ENCODE assay signal across 1 cellular context in the genomic region with DNA sequence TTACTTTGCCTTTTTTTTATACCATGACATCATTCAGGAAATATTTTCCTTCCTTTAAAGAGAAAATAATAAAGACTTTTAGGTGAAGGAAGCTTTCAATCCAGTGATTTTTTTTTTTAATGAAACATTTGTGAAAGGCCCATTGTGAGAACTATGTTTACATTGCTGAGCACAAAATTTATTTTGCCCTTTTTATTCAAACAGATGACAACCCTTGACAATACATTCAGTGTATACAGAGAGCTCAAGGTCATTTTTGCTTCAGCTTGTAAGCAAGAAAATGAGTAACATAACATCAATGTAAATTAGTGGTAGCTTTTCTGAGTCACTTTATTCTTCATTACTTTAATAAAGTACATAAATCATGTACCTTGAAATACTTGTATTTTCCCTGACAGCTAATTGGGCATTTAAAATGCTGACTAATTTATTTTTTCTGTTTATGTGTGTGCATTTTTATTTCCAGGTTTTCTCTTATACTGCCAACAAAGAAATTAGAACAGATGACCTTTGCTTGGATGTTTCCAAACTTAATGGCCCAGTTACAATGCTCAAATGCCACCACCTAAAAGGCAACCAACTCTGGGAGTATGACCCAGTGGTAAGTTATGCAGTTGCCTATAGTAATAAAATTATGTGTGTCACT.
TF ChIP-seq lines count a peak whose summit lies in the region.

No MANE protein-coding gene starts in this region.

TF ChIP-seq in HepG2, 621 proteins besides CTCF, POLR2A, EP300 and RAD21 (continued from another document and continues in another):
- TF ChIP-seq, protein P1, sequence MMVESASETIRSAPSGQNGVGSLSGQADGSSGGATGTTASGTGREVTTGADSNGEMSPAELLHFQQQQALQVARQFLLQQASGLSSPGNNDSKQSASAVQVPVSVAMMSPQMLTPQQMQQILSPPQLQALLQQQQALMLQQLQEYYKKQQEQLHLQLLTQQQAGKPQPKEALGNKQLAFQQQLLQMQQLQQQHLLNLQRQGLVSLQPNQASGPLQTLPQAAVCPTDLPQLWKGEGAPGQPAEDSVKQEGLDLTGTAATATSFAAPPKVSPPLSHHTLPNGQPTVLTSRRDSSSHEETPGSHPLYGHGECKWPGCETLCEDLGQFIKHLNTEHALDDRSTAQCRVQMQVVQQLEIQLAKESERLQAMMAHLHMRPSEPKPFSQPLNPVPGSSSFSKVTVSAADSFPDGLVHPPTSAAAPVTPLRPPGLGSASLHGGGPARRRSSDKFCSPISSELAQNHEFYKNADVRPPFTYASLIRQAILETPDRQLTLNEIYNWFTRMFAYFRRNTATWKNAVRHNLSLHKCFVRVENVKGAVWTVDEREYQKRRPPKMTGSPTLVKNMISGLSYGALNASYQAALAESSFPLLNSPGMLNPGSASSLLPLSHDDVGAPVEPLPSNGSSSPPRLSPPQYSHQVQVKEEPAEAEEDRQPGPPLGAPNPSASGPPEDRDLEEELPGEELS (CRISPR knock-in tag; IDR thresholded peaks at IDR 0.05) = peak; percentile 85
- TF ChIP-seq, protein P2, sequence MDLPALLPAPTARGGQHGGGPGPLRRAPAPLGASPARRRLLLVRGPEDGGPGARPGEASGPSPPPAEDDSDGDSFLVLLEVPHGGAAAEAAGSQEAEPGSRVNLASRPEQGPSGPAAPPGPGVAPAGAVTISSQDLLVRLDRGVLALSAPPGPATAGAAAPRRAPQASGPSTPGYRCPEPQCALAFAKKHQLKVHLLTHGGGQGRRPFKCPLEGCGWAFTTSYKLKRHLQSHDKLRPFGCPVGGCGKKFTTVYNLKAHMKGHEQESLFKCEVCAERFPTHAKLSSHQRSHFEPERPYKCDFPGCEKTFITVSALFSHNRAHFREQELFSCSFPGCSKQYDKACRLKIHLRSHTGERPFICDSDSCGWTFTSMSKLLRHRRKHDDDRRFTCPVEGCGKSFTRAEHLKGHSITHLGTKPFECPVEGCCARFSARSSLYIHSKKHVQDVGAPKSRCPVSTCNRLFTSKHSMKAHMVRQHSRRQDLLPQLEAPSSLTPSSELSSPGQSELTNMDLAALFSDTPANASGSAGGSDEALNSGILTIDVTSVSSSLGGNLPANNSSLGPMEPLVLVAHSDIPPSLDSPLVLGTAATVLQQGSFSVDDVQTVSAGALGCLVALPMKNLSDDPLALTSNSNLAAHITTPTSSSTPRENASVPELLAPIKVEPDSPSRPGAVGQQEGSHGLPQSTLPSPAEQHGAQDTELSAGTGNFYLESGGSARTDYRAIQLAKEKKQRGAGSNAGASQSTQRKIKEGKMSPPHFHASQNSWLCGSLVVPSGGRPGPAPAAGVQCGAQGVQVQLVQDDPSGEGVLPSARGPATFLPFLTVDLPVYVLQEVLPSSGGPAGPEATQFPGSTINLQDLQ (CRISPR knock-in tag; IDR thresholded peaks at IDR 0.05) = no peak
- TF ChIP-seq ASH2L (IDR thresholded peaks at IDR 0.05; ENCODE audit: insufficient read length, low read depth, low read length) (peak; percentile 75), PHF8 (CRISPR knock-in tag; IDR thresholded peaks at IDR 0.05) (no peak), ZNF616 (CRISPR knock-in tag; IDR thresholded peaks at IDR 0.05; ENCODE audit: low read depth) (no peak), MIXL1 (CRISPR knock-in tag; IDR thresholded peaks at IDR 0.05) (peak; percentile 46; the same call in 1 of the 2 replicates), MAF1 (CRISPR knock-in tag; IDR thresholded peaks at IDR 0.05; ENCODE audit: borderline replicate concordance) (no peak), ELF3 (CRISPR knock-in tag; IDR thresholded peaks at IDR 0.05) (peak; percentile 58; the same call in 1 of the 2 replicates), NFKBIZ (CRISPR knock-in tag; IDR thresholded peaks at IDR 0.05) (no peak), ZNF747 (CRISPR knock-in tag; IDR thresholded peaks at IDR 0.05; ENCODE audit: borderline replicate concordance) (no peak), NR2F6 (IDR thresholded peaks at IDR 0.05) (peak; percentile 56), NR2F6 (CRISPR knock-in tag; IDR thresholded peaks at IDR 0.05) (peak; percentile 58), RXRB (CRISPR knock-in tag; IDR thresholded peaks at IDR 0.05; ENCODE audit: borderline replicate concordance) (peak; percentile 48; the same call in 1 of the 2 replicates), HIVEP1 (CRISPR knock-in tag; IDR thresholded peaks at IDR 0.05) (no peak), FOXA3 (CRISPR knock-in tag; IDR thresholded peaks at IDR 0.05) (peak; percentile 91), DPF2 (CRISPR knock-in tag; IDR thresholded peaks at IDR 0.05; ENCODE audit: borderline replicate concordance, low read depth) (peak; percentile 36; the same call in 1 of the 2 replicates)
- TF ChIP-seq, protein P3, sequence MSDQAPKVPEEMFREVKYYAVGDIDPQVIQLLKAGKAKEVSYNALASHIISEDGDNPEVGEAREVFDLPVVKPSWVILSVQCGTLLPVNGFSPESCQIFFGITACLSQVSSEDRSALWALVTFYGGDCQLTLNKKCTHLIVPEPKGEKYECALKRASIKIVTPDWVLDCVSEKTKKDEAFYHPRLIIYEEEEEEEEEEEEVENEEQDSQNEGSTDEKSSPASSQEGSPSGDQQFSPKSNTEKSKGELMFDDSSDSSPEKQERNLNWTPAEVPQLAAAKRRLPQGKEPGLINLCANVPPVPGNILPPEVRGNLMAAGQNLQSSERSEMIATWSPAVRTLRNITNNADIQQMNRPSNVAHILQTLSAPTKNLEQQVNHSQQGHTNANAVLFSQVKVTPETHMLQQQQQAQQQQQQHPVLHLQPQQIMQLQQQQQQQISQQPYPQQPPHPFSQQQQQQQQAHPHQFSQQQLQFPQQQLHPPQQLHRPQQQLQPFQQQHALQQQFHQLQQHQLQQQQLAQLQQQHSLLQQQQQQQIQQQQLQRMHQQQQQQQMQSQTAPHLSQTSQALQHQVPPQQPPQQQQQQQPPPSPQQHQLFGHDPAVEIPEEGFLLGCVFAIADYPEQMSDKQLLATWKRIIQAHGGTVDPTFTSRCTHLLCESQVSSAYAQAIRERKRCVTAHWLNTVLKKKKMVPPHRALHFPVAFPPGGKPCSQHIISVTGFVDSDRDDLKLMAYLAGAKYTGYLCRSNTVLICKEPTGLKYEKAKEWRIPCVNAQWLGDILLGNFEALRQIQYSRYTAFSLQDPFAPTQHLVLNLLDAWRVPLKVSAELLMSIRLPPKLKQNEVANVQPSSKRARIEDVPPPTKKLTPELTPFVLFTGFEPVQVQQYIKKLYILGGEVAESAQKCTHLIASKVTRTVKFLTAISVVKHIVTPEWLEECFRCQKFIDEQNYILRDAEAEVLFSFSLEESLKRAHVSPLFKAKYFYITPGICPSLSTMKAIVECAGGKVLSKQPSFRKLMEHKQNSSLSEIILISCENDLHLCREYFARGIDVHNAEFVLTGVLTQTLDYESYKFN (CRISPR knock-in tag; conservative IDR thresholded peaks at IDR 0.05) = peak; percentile 81
- TF ChIP-seq, protein P4, sequence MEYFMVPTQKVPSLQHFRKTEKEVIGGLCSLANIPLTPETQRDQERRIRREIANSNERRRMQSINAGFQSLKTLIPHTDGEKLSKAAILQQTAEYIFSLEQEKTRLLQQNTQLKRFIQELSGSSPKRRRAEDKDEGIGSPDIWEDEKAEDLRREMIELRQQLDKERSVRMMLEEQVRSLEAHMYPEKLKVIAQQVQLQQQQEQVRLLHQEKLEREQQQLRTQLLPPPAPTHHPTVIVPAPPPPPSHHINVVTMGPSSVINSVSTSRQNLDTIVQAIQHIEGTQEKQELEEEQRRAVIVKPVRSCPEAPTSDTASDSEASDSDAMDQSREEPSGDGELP (IDR thresholded peaks at IDR 0.05; ENCODE audit: borderline replicate concordance, low read depth) = peak; percentile 46; the same call in 1 of the 2 replicates
- TF ChIP-seq, protein P5, sequence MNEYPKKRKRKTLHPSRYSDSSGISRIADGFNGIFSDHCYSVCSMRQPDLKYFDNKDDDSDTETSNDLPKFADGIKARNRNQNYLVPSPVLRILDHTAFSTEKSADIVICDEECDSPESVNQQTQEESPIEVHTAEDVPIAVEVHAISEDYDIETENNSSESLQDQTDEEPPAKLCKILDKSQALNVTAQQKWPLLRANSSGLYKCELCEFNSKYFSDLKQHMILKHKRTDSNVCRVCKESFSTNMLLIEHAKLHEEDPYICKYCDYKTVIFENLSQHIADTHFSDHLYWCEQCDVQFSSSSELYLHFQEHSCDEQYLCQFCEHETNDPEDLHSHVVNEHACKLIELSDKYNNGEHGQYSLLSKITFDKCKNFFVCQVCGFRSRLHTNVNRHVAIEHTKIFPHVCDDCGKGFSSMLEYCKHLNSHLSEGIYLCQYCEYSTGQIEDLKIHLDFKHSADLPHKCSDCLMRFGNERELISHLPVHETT (CRISPR knock-in tag; conservative IDR thresholded peaks at IDR 0.05) = no peak
- TF ChIP-seq, protein P6, sequence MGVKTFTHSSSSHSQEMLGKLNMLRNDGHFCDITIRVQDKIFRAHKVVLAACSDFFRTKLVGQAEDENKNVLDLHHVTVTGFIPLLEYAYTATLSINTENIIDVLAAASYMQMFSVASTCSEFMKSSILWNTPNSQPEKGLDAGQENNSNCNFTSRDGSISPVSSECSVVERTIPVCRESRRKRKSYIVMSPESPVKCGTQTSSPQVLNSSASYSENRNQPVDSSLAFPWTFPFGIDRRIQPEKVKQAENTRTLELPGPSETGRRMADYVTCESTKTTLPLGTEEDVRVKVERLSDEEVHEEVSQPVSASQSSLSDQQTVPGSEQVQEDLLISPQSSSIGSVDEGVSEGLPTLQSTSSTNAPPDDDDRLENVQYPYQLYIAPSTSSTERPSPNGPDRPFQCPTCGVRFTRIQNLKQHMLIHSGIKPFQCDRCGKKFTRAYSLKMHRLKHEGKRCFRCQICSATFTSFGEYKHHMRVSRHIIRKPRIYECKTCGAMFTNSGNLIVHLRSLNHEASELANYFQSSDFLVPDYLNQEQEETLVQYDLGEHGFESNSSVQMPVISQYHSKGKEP (CRISPR knock-in tag; IDR thresholded peaks at IDR 0.05) = no peak
- TF ChIP-seq, protein P7, sequence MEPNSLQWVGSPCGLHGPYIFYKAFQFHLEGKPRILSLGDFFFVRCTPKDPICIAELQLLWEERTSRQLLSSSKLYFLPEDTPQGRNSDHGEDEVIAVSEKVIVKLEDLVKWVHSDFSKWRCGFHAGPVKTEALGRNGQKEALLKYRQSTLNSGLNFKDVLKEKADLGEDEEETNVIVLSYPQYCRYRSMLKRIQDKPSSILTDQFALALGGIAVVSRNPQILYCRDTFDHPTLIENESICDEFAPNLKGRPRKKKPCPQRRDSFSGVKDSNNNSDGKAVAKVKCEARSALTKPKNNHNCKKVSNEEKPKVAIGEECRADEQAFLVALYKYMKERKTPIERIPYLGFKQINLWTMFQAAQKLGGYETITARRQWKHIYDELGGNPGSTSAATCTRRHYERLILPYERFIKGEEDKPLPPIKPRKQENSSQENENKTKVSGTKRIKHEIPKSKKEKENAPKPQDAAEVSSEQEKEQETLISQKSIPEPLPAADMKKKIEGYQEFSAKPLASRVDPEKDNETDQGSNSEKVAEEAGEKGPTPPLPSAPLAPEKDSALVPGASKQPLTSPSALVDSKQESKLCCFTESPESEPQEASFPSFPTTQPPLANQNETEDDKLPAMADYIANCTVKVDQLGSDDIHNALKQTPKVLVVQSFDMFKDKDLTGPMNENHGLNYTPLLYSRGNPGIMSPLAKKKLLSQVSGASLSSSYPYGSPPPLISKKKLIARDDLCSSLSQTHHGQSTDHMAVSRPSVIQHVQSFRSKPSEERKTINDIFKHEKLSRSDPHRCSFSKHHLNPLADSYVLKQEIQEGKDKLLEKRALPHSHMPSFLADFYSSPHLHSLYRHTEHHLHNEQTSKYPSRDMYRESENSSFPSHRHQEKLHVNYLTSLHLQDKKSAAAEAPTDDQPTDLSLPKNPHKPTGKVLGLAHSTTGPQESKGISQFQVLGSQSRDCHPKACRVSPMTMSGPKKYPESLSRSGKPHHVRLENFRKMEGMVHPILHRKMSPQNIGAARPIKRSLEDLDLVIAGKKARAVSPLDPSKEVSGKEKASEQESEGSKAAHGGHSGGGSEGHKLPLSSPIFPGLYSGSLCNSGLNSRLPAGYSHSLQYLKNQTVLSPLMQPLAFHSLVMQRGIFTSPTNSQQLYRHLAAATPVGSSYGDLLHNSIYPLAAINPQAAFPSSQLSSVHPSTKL (CRISPR knock-in tag; IDR thresholded peaks at IDR 0.05) = peak; percentile 88
- TF ChIP-seq, protein P8, sequence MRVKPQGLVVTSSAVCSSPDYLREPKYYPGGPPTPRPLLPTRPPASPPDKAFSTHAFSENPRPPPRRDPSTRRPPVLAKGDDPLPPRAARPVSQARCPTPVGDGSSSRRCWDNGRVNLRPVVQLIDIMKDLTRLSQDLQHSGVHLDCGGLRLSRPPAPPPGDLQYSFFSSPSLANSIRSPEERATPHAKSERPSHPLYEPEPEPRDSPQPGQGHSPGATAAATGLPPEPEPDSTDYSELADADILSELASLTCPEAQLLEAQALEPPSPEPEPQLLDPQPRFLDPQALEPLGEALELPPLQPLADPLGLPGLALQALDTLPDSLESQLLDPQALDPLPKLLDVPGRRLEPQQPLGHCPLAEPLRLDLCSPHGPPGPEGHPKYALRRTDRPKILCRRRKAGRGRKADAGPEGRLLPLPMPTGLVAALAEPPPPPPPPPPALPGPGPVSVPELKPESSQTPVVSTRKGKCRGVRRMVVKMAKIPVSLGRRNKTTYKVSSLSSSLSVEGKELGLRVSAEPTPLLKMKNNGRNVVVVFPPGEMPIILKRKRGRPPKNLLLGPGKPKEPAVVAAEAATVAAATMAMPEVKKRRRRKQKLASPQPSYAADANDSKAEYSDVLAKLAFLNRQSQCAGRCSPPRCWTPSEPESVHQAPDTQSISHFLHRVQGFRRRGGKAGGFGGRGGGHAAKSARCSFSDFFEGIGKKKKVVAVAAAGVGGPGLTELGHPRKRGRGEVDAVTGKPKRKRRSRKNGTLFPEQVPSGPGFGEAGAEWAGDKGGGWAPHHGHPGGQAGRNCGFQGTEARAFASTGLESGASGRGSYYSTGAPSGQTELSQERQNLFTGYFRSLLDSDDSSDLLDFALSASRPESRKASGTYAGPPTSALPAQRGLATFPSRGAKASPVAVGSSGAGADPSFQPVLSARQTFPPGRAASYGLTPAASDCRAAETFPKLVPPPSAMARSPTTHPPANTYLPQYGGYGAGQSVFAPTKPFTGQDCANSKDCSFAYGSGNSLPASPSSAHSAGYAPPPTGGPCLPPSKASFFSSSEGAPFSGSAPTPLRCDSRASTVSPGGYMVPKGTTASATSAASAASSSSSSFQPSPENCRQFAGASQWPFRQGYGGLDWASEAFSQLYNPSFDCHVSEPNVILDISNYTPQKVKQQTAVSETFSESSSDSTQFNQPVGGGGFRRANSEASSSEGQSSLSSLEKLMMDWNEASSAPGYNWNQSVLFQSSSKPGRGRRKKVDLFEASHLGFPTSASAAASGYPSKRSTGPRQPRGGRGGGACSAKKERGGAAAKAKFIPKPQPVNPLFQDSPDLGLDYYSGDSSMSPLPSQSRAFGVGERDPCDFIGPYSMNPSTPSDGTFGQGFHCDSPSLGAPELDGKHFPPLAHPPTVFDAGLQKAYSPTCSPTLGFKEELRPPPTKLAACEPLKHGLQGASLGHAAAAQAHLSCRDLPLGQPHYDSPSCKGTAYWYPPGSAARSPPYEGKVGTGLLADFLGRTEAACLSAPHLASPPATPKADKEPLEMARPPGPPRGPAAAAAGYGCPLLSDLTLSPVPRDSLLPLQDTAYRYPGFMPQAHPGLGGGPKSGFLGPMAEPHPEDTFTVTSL (CRISPR knock-in tag; IDR thresholded peaks at IDR 0.05; ENCODE audit: borderline replicate concordance) = peak; percentile 85; the same call in 1 of the 2 replicates
